9 cellular contexts compared by ENCODE assay signal in genomic region chr20:64102647-64103354, GRCh38. TPM values are rescaled to one million over a fixed set of nuclear protein-coding genes. Genes with fewer than 3 reads are reported as not detected.
DNase-seq lines count a peak whose midpoint lies in the region; ATAC-seq lines count a peak whose summit lies in the region.
"Had no signal": no experiment of that assay in that cellular context is flagged by ENCODE, and none has a peak within 500 bp of the region (broad histone marks: within the 10 kb centered on the region; RNA-seq: fewer than 3 reads in every experiment).

No MANE protein-coding gene starts in this region.

- DNase-seq in NCI-H1694 treated with DMSO at 0.1 percent for 48 hours (lab: John Stamatoyannopoulos, UW) (peak; percentile 40), NCI-H1694 (lab: John Stamatoyannopoulos, UW) (no peak), NCI-H526 (lab: John Stamatoyannopoulos, UW) (peak; percentile 84 to 93), Right ventricle myocardium inferior (ENCODE audit: missing footprints) (no peak), sciatic nerve (ENCODE audit: low spot score) (peak; percentile 27), HCEC 1CT (no peak)

- intact Hi-C loops in Right ventricle myocardium inferior (cut with DNase I): no loop called here
- intact Hi-C loops in sciatic nerve (cut with DNase I): no loop called here

- ATAC-seq in Right ventricle myocardium inferior (peak; percentile 40), sciatic nerve (no peak), GM18870 (IDR thresholded peaks at IDR 0.05; ENCODE audit: unreplicated experiment) (no peak), HG02885 (IDR thresholded peaks at IDR 0.05; ENCODE audit: poor library complexity, unreplicated experiment) (no peak)

RNA-seq across cellular contexts. Expression of gene NPBWR2, which starts 4.6 kb away (rescaled TPM):
- total RNA-seq in Right ventricle myocardium inferior: not detected
- total RNA-seq in sciatic nerve: not detected
- total RNA-seq: endothelial cell of umbilical vein had no signal

RNA-seq across cellular contexts. Expression of gene LKAAEAR1, which starts 18.6 kb away (rescaled TPM):
- total RNA-seq in Right ventricle myocardium inferior (not detected), sciatic nerve (not detected)
- total RNA-seq: endothelial cell of umbilical vein had no signal

RNA-seq across cellular contexts. Expression of gene OPRL1, which starts 22.9 kb away (rescaled TPM):
- 0.49 TPM for total RNA-seq in Right ventricle myocardium inferior
- 1.0 TPM for total RNA-seq in sciatic nerve

RNA-seq across cellular contexts. Expression of gene RGS19, which starts 23.5 kb away (rescaled TPM):
- 6.6 TPM for total RNA-seq in Right ventricle myocardium inferior
- 10.8 TPM for total RNA-seq in sciatic nerve

RNA-seq across cellular contexts. Expression of gene TCEA2, which starts 39.8 kb away (rescaled TPM):
- total RNA-seq in Right ventricle myocardium inferior (39.0 TPM), sciatic nerve (81.2 TPM)

Comparison
In these comparisons a context has a peak if more than half of its experiments do, and no peak if none do; other contexts are left out.
1. DNase-seq: peak in NCI-H1694 treated with DMSO at 0.1 percent for 48 hours (single experiment), NCI-H526 (2 of 2) and sciatic nerve (single experiment); none in NCI-H1694 (single experiment), Right ventricle myocardium inferior (single experiment) and HCEC 1CT (single experiment).